In the genomic region with DNA sequence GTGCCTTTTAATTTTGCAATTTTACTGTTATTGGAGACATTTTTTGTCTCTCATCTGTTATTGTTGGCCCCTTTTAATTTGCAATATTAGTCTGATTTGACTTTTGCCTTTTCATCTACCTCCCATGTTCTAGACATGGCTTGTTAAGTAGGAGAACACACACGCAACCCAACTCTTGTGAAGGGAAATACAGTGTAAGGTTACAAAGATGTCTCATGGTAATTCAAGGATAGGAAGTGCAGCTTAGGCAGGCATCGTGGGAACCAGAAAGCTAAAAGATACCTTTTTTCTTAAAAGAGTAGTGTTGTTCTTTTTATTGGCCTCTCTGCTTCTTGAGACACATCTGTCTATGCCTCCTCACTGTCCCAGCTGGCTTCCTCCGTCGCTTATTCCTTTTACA, we compare ENCODE assay signal across 15 cellular contexts.
"Had no signal": no experiment of that assay in that cellular context is flagged by ENCODE, and none has a peak within 500 bp of the region (broad histone marks: within the 10 kb centered on the region; RNA-seq: fewer than 3 reads in every experiment).

No MANE protein-coding gene starts in this region.

- H3K27me3 Mint-ChIP-seq: activated naive CD4-positive, alpha-beta T cell treated with anti-CD3 and anti-CD28 coated beads, Interleukin-2, amount 50 U/mL, for 24 hours; stimulated activated naive B cell treated with anti-CD40 and anti-IgM and Interleukin-4, amounts not matched to agents 10 μg/mL and 1 μg/mL and 100 μg/mL, for 72 hours; type B pancreatic cell had no signal

- H3K27ac Mint-ChIP-seq: activated naive CD4-positive, alpha-beta T cell treated with anti-CD3 and anti-CD28 coated beads, Interleukin-2, amount 50 U/mL, for 24 hours; endodermal cell; natural killer cell; stimulated activated naive B cell treated with anti-CD40 and anti-IgM and Interleukin-4, amounts not matched to agents 10 μg/mL and 1 μg/mL and 100 μg/mL, for 72 hours; type B pancreatic cell had no signal

- H3K4me3 Mint-ChIP-seq: activated naive CD4-positive, alpha-beta T cell treated with anti-CD3 and anti-CD28 coated beads, Interleukin-2, amount 50 U/mL, for 24 hours; endodermal cell; natural killer cell; stimulated activated naive B cell treated with anti-CD40 and anti-IgM and Interleukin-4, amounts not matched to agents 10 μg/mL and 1 μg/mL and 100 μg/mL, for 72 hours; type B pancreatic cell had no signal

- H3K4me1 Mint-ChIP-seq: endodermal cell had no signal

- H3K36me3 Mint-ChIP-seq: natural killer cell had no signal

- H3K9me3 Mint-ChIP-seq: activated naive CD4-positive, alpha-beta T cell treated with anti-CD3 and anti-CD28 coated beads, Interleukin-2, amount 50 U/mL, for 24 hours; endodermal cell; natural killer cell; stimulated activated naive B cell treated with anti-CD40 and anti-IgM and Interleukin-4, amounts not matched to agents 10 μg/mL and 1 μg/mL and 100 μg/mL, for 72 hours; type B pancreatic cell had no signal

- DNase-seq: activated gamma-delta T cell treated with Interleukin-2 at 50 U/mL for 16 hours; activated T-cell treated with anti-CD3 and anti-CD28 coated beads, Interleukin-2, amount 50 U/mL, for 1 hour; anterior cingulate cortex; brain microvascular endothelial cell; central memory CD4-positive, alpha-beta T cell; colonic mucosa; endodermal cell; midbrain; natural killer cell; right lobe of liver; stimulated activated CD4-positive, alpha-beta T cell treated with anti-CD3 and anti-CD28 coated beads, Interleukin-15, amount 100 ng/mL, for 24 hours; stimulated activated CD8-positive, alpha-beta memory T cell treated with anti-CD3 and anti-CD28 coated beads, Interleukin-4, amount 100 ng/mL, for 48 hours; stimulated activated naive B cell treated with anti-CD40 and anti-IgM and Interleukin-4, amounts not matched to agents 10 μg/mL and 1 μg/mL and 100 μg/mL, for 72 hours had no signal

- ATAC-seq: natural killer cell; right lobe of liver; stimulated activated naive B cell treated with anti-CD40 and anti-IgM and Interleukin-4, amounts not matched to agents 10 μg/mL and 1 μg/mL and 100 μg/mL, for 72 hours had no signal
